In genomic region chr15:60835974-60836373, GRCh38 we compare ENCODE assay signal across 20 cellular contexts.
DNase-seq lines count a peak whose midpoint lies in the region; ATAC-seq and TF ChIP-seq lines count a peak whose summit lies in the region.
"Had no signal": no experiment of that assay in that cellular context is flagged by ENCODE, and none has a peak within 500 bp of the region (broad histone marks: within the 10 kb centered on the region; RNA-seq: fewer than 3 reads in every experiment).

No MANE protein-coding gene starts in this region.

- CTCF ChIA-PET in activated naive CD4-positive, alpha-beta T cell treated with anti-CD3 and anti-CD28 coated beads for 36 hours (lab: Charles Lee) = no interaction called here

- H3K36me3 Mint-ChIP-seq in activated naive CD4-positive, alpha-beta T cell treated with anti-CD3 and anti-CD28 coated beads for 36 hours (ENCODE audit: low read depth) = no peaks in the 10 kb centered on the region

- TF ChIP-seq CTCF in AG09319 (IDR thresholded peaks at IDR 0.05; ENCODE audit: low read depth, low read length) = no peak

- no peak overlapping the region for H3K27ac Mint-ChIP-seq in activated naive CD4-positive, alpha-beta T cell treated with anti-CD3 and anti-CD28 coated beads for 36 hours
- H3K27ac Mint-ChIP-seq: activated B cell treated with CpG ODN at 0.5 μM for 24 hours; activated T-helper 1 cell treated with anti-CD3 and anti-CD28 coated beads, Interleukin-12 subunit alpha, Interleukin-12 subunit beta, Interleukin-2, Interleukin-4 antibody, amounts not matched to agents 30 ng/mL and 10 ng/mL and 1 ng/mL, durations not matched to agents 14 hours and 24 hours and 36 hours had no signal

- H3K9me3 Mint-ChIP-seq in activated naive CD4-positive, alpha-beta T cell treated with anti-CD3 and anti-CD28 coated beads for 36 hours = no peaks in the 10 kb centered on the region
- H3K9me3 Mint-ChIP-seq: activated B cell treated with CpG ODN at 0.5 μM for 24 hours; activated T-helper 1 cell treated with anti-CD3 and anti-CD28 coated beads, Interleukin-12 subunit alpha, Interleukin-12 subunit beta, Interleukin-2, Interleukin-4 antibody, amounts not matched to agents 30 ng/mL and 10 ng/mL and 1 ng/mL, durations not matched to agents 14 hours and 24 hours and 36 hours; central memory CD8-positive, alpha-beta T cell had no signal

- intact Hi-C loops in activated naive CD4-positive, alpha-beta T cell treated with anti-CD3 and anti-CD28 coated beads for 36 hours (cut with micrococcal nuclease) = no loop called here

- peaks cover 36% of the 10 kb centered on the region for H3K4me1 Mint-ChIP-seq in activated naive CD4-positive, alpha-beta T cell treated with anti-CD3 and anti-CD28 coated beads for 36 hours (ENCODE audit: low read depth)
- H3K4me1 Mint-ChIP-seq: activated B cell treated with CpG ODN at 0.5 μM for 24 hours had no signal

- DNase-seq in AG09319 (ENCODE audit: extremely low read depth, low read depth) = peak; percentile 31
- peak; percentile 80 for DNase-seq in GM04503 (ENCODE audit: low read depth)
- peak; percentile 20 for DNase-seq in T1000 (lab: John Stamatoyannopoulos, UW)
- DNase-seq in fibroblast of gingiva (ENCODE audit: low read depth) = peak; percentile 74
- DNase-seq in iPS-NIHi7 (ENCODE audit: extremely low spot score) = no peak
- no peak for DNase-seq in activated naive CD4-positive, alpha-beta T cell treated with anti-CD3 and anti-CD28 coated beads for 36 hours
- DNase-seq: activated B cell treated with CpG ODN at 0.5 μM for 24 hours; effector CD4-positive, alpha-beta T cell; islet precursor cell; lower lobe of right lung; NCI-H187 treated with DMSO at 0.1 percent for 48 hours; NCI-H510A; right lobe of liver; stimulated activated CD4-positive, alpha-beta T cell treated with anti-CD3 and anti-CD28 coated beads, Interleukin-4, amount 100 ng/mL, for 24 hours; substantia nigra; uterus had no signal

- ATAC-seq in GM19455 (IDR thresholded peaks at IDR 0.05; ENCODE audit: unreplicated experiment) = no peak
- no peak for ATAC-seq in HG02884 (IDR thresholded peaks at IDR 0.05; ENCODE audit: unreplicated experiment)
- ATAC-seq: lower lobe of right lung, right lobe of liver had no signal

- no peak overlapping the region for H3K4me3 Mint-ChIP-seq in activated naive CD4-positive, alpha-beta T cell treated with anti-CD3 and anti-CD28 coated beads for 36 hours
- H3K4me3 Mint-ChIP-seq: activated B cell treated with CpG ODN at 0.5 μM for 24 hours; activated T-helper 1 cell treated with anti-CD3 and anti-CD28 coated beads, Interleukin-12 subunit alpha, Interleukin-12 subunit beta, Interleukin-2, Interleukin-4 antibody, amounts not matched to agents 30 ng/mL and 10 ng/mL and 1 ng/mL, durations not matched to agents 14 hours and 24 hours and 36 hours; central memory CD8-positive, alpha-beta T cell had no signal

- no peaks in the 10 kb centered on the region for H3K27me3 Mint-ChIP-seq in activated naive CD4-positive, alpha-beta T cell treated with anti-CD3 and anti-CD28 coated beads for 36 hours (ENCODE audit: low read depth)
- H3K27me3 Mint-ChIP-seq: central memory CD8-positive, alpha-beta T cell had no signal

Comparison
In these comparisons a context has a peak if more than half of its experiments do, and no peak if none do; other contexts are left out.
1. DNase-seq: peak in AG09319 (single experiment), GM04503 (single experiment), T1000 (single experiment) and fibroblast of gingiva (single experiment); none in iPS-NIHi7 (single experiment) and activated naive CD4-positive, alpha-beta T cell treated with anti-CD3 and anti-CD28 coated beads for 36 hours (single experiment).